ENCODE assay signal across 1 cellular context in genomic region chr7:151028131-151028947, GRCh38.
TF ChIP-seq lines count a peak whose summit lies in the region.

ABCB8 (plus strand) TSS chr7:151028450; CDS start chr7:151028516, 66 bp downstream.

TF ChIP-seq in K562, 482 proteins besides CTCF, POLR2A, EP300 and RAD21 (continued from another document and continues in another):
- TF ChIP-seq ZBTB33 (CRISPR knock-in tag; IDR thresholded peaks at IDR 0.05) (0 out of 2 replicates have a peak, but pooled peaks have one; percentile 53), ZZZ3 (IDR thresholded peaks at IDR 0.05) (no peak), SETDB1 (IDR thresholded peaks at IDR 0.05; ENCODE audit: low read length) (no peak), MXI1 (IDR thresholded peaks at IDR 0.05; ENCODE audit: low read depth, low read length) (peak; percentile 93), SAP30 (IDR thresholded peaks at IDR 0.05; ENCODE audit: borderline replicate concordance, insufficient read depth, low read depth, low read length, poor library complexity, severe bottlenecking) (peak; percentile 78), CCAR2 (IDR thresholded peaks at IDR 0.05; ENCODE audit: low read depth, low read length) (no peak), ZNF140 (CRISPR knock-in tag; IDR thresholded peaks at IDR 0.05) (no peak), NR2C1 (IDR thresholded peaks at IDR 0.05) (peak; percentile 85), NR2C1 (tag; IDR thresholded peaks at IDR 0.05) (peak; percentile 91), SMARCE1 (IDR thresholded peaks at IDR 0.05) (no peak; the same call in 1 of the 2 replicates), ZBTB9 (CRISPR knock-in tag; IDR thresholded peaks at IDR 0.05) (peak; percentile 68; the same call in 1 of the 2 replicates), ZNF407 (IDR thresholded peaks at IDR 0.05; ENCODE audit: low read depth) (no peak), MTA1 (IDR thresholded peaks at IDR 0.05; ENCODE audit: borderline replicate concordance) (0 out of 2 replicates have a peak, but pooled peaks have one; percentile 70), TFAP4 (CRISPR knock-in tag; IDR thresholded peaks at IDR 0.05; ENCODE audit: borderline replicate concordance) (peak; percentile 87), NR1H2 (CRISPR knock-in tag; IDR thresholded peaks at IDR 0.05) (no peak), ZNF277 (CRISPR knock-in tag; IDR thresholded peaks at IDR 0.05; ENCODE audit: borderline replicate concordance) (no peak), YBX1 (IDR thresholded peaks at IDR 0.05) (no peak), EGR1 (conservative IDR thresholded peaks at IDR 0.05) (peak; percentile 76), ZSCAN29 (IDR thresholded peaks at IDR 0.05) (no peak), SAFB2 (IDR thresholded peaks at IDR 0.05; ENCODE audit: borderline replicate concordance, low read depth, low read length, severe bottlenecking) (no peak), TARDBP (IDR thresholded peaks at IDR 0.05) (peak; percentile 76; the same call in 1 of the 2 replicates), ZNF398 (CRISPR knock-in tag; IDR thresholded peaks at IDR 0.05) (no peak), ZNF175 (CRISPR knock-in tag; IDR thresholded peaks at IDR 0.05; ENCODE audit: low read depth) (peak; percentile 64; the same call in 1 of the 2 replicates), KDM2B (CRISPR knock-in tag; IDR thresholded peaks at IDR 0.05) (no peak), SIRT6 (IDR thresholded peaks at IDR 0.05; ENCODE audit: low read depth, low read length) (no peak), MXD1 (CRISPR knock-in tag; IDR thresholded peaks at IDR 0.05; ENCODE audit: borderline replicate concordance, poor library complexity, severe bottlenecking) (peak; percentile 1), ZNF668 (CRISPR knock-in tag; IDR thresholded peaks at IDR 0.05) (no peak), ZNF696 (CRISPR knock-in tag; conservative IDR thresholded peaks at IDR 0.05) (no peak), SLC30A9 (CRISPR knock-in tag; IDR thresholded peaks at IDR 0.05) (no peak), SRSF9 (IDR thresholded peaks at IDR 0.05; ENCODE audit: borderline replicate concordance, low read depth, low read length) (no peak), EP400 (IDR thresholded peaks at IDR 0.05) (peak; percentile 96), MBD1 (CRISPR knock-in tag; IDR thresholded peaks at IDR 0.05) (no peak), SMAD4 (CRISPR knock-in tag; conservative IDR thresholded peaks at IDR 0.05) (peak; percentile 91), ARID1B (IDR thresholded peaks at IDR 0.05) (peak; percentile 65), RBFOX2 (IDR thresholded peaks at IDR 0.05; ENCODE audit: low read depth, low read length) (peak; percentile 91), RFX7 (CRISPR knock-in tag; IDR thresholded peaks at IDR 0.05) (no peak), CGGBP1 (CRISPR knock-in tag; IDR thresholded peaks at IDR 0.05) (no peak), ZNF239 (CRISPR knock-in tag; IDR thresholded peaks at IDR 0.05) (peak; percentile 43; the same call in 1 of the 2 replicates), RB1 (IDR thresholded peaks at IDR 0.05; ENCODE audit: low read depth) (peak; percentile 80), TEAD1 (CRISPR knock-in tag; IDR thresholded peaks at IDR 0.05) (peak; percentile 94 to 99), HNRNPL (IDR thresholded peaks at IDR 0.05; ENCODE audit: low read depth, low read length) (no peak), CEBPB (tag; IDR thresholded peaks at IDR 0.05) (no peak), ZC3H4 (CRISPR knock-in tag; IDR thresholded peaks at IDR 0.05; ENCODE audit: borderline replicate concordance) (no peak)
